ENCODE assay signal across 11 cellular contexts in the genomic region with DNA sequence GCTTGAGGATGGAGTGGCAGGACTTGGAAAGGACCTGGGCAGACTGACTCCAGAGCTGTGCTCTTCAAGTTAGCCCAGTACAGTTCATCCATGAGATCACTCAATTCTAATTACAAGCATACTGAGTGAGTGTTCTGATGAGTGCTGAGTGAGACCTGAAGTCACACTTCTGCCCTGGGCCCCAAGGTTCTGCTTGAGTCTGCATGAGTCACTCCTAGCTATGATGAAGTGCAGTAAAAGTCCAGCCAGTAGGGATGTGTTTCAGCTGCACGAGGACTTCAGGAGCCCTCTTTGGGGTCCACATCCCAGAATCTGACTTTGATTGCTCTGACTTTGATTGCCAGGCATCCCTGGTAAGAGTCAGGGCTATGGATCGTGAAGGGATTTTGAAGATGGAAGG.
DNase-seq lines count a peak whose midpoint lies in the region; FAIRE-seq and TF ChIP-seq lines count a peak whose summit lies in the region.
"Had no signal": no experiment of that assay in that cellular context is flagged by ENCODE, and none has a peak within 500 bp of the region (broad histone marks: within the 10 kb centered on the region; RNA-seq: fewer than 3 reads in every experiment).

No MANE protein-coding gene starts in this region.

- TF ChIP-seq POLR2A in H54 (IDR thresholded peaks at IDR 0.05; ENCODE audit: low read depth, low read length), result no peak

- FAIRE-seq in H54 (lab: Jason Lieb, UNC) (no peak), RCC 7860 (lab: Jason Lieb, UNC) (peak; percentile 72)

- DNase-seq in H54 (ENCODE audit: insufficient read length, low spot score) (peak; percentile 29), RCC 7860 (ENCODE audit: low spot score) (peak; percentile 77), fibroblast of gingiva (ENCODE audit: low read depth) (peak; percentile 11), COLO829 (ENCODE audit: low spot score) (no peak), GDM1 (lab: John Stamatoyannopoulos, UW) (no peak), SW 1271 (lab: John Stamatoyannopoulos, UW) (no peak)
- DNase-seq in stimulated activated CD4-positive, alpha-beta T cell treated with anti-CD3 and anti-CD28 coated beads, Interleukin-1b, Interleukin-23, amount 100 ng/mL, for 24 hours (ENCODE audit: low read depth in 4 of 4, low spot score in 1 of 4), result peak in 3 of 4 experiments; percentile 10 to 40 (median 10)
- DNase-seq: caudate nucleus, immature natural killer cell, NCI-H1092 treated with DMSO at 0.1 percent for 48 hours, spleen had no signal

Comparison
In these comparisons a context has a peak if more than half of its experiments do, and no peak if none do; other contexts are left out.
1. DNase-seq: peak in H54 (single experiment), RCC 7860 (single experiment), fibroblast of gingiva (single experiment) and stimulated activated CD4-positive, alpha-beta T cell treated with anti-CD3 and anti-CD28 coated beads, Interleukin-1b, Interleukin-23, amount 100 ng/mL, for 24 hours (3 of 4); none in COLO829 (single experiment), GDM1 (single experiment) and SW 1271 (0 of 2).